Comparison of ENCODE assay signal across 9 cellular contexts in the genomic region with DNA sequence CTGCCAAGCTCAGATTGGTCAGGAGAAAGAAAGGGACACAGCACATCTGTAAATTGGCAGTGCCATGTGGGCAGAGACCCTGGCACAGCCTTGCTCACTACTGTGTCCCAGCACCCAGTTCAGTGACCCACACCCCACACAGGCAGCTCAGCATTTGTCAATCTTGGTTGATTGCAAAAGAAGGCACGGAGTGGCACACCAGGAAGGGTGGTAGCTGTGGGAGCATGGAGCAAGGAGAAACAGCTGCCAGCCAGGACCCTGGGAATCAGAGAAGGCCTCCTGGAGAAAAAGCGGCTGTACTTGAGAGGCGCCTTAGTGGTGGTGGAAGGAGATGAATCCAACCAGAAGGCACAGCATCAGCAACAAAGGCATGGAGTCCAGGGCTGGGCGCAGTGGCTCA.
"Had no signal": no experiment of that assay in that cellular context is flagged by ENCODE, and none has a peak within 500 bp of the region (broad histone marks: within the 10 kb centered on the region; RNA-seq: fewer than 3 reads in every experiment).

No MANE protein-coding gene starts in this region.

- H3K4me3 ChIP-seq: GM23248, K562 had no signal

- H3K27ac ChIP-seq: GM23248, HL-60 had no signal

- H2AFZ ChIP-seq: GM23248 had no signal

- H3K9me3 Mint-ChIP-seq: H9 had no signal

- ATAC-seq: K562 had no signal

- DNase-seq: GM23248, GOT3, H9, HCEC 1CT, IMR-90, KG1 had no signal

- H3K9ac ChIP-seq: GM23248 had no signal

- H3K4me3 Mint-ChIP-seq: H9 had no signal

- H3K27ac Mint-ChIP-seq: H9 had no signal

- FAIRE-seq: H54, K562 had no signal
